ENCODE assay signal across 8 cellular contexts in the genomic region with DNA sequence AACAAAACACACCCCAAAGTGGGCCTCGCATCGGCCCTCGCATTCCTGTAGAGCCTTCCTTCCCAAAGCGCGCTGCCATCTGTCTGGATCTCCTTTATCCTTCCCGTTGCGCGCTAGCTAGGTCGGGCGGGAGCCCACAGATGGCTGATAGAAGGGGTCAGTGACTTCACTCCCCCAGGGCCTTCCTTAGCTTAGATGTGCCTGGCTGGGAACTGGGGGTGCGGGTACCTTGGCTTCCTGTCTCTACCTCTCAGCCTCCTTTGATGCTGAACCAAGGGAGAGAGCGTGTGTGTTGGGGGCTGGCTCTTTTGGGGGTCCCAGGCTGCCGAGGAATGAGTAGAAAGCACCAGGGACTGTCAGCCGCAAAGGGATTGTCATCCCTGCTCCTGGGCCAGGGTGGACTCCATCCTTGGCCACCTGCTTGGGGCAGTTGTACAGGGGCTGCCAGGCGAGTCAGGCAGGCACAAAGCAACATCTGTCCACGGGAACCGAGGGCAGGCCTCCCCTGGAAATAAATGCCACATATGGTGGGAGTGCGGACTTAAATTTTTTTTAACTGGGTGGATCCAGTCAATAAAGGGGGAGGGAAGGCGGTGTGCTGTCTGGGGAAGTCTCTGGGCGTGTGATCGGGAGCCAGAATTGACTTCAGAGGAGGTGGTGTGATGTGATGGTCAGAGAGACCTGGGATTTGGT. TPM values are rescaled to one million over a fixed set of nuclear protein-coding genes. Genes with fewer than 3 reads are reported as not detected.
DNase-seq lines count a peak whose midpoint lies in the region; ATAC-seq and TF ChIP-seq lines count a peak whose summit lies in the region.

No MANE protein-coding gene starts in this region.

- H3K27ac ChIP-seq in angular gyrus (ENCODE audit: low read depth, low read length) (peak overlapping the region; percentile 72), left lung (peak overlapping the region; percentile 57 to 61), tibial artery (peak overlapping the region; percentile 90 to 93)

- H3K27me3 ChIP-seq in left lung (peaks cover 0 to 14% of the 10 kb centered on the region in 2 donors), tibial artery (no peaks in the 10 kb centered on the region)

- H3K9me3 ChIP-seq in left lung (no peaks in the 10 kb centered on the region), tibial artery (no peaks in the 10 kb centered on the region)

- no peak for DNase-seq in stimulated activated naive CD8-positive, alpha-beta T cell treated with anti-CD3 and anti-CD28 coated beads, Interleukin-15, Interleukin-2, amounts not matched to agents 100 U/mL and 50 U/mL, for 24 hours
- DNase-seq in left lung (peak in 1 of 2 donors; percentile 65), tibial artery (no peak), NCI-H2196 treated with DMSO at 0.1 percent for 48 hours (lab: John Stamatoyannopoulos, UW; ENCODE audit: unreplicated experiment) (no peak), A172 (ENCODE audit: low spot score) (no peak)
- DNase-seq in activated CD4-positive, alpha-beta T cell treated with anti-CD3 and anti-CD28 coated beads, Interleukin-2, amount 50 U/mL, for 1 hour, result no peak

- H3K9me3 Mint-ChIP-seq in stimulated activated naive CD8-positive, alpha-beta T cell treated with anti-CD3 and anti-CD28 coated beads, Interleukin-15, Interleukin-2, amounts not matched to agents 100 ng/mL and 50 ng/mL, for 24 hours, result no peaks in the 10 kb centered on the region

- no peaks in the 10 kb centered on the region for H3K36me3 ChIP-seq in left lung
- no peaks in the 10 kb centered on the region for H3K36me3 ChIP-seq in tibial artery

- peaks cover 18% of the 10 kb centered on the region for H3K27me3 Mint-ChIP-seq in stimulated activated naive CD8-positive, alpha-beta T cell treated with anti-CD3 and anti-CD28 coated beads, Interleukin-15, Interleukin-2, amounts not matched to agents 100 ng/mL and 50 ng/mL, for 24 hours

- H3K27ac Mint-ChIP-seq in stimulated activated naive CD8-positive, alpha-beta T cell treated with anti-CD3 and anti-CD28 coated beads, Interleukin-15, Interleukin-2, amounts not matched to agents 100 ng/mL and 50 ng/mL, for 24 hours, result peak overlapping the region; percentile 91

- intact Hi-C loops in left lung (cut with DNase I), result loop anchor here in 1 of 2 donors (10.0 kb wide), 1 partner anchor 97 kb away; no protein-coding TSS in a partner anchor
- intact Hi-C loops in tibial artery (cut with DNase I; ENCODE audit: low total_unique reads), result loop anchor here (5.0 to 10.0 kb wide), 2 partner anchors 47 to 455 kb away; a partner anchor contains a TSS

- H3K36me3 Mint-ChIP-seq in stimulated activated naive CD8-positive, alpha-beta T cell treated with anti-CD3 and anti-CD28 coated beads, Interleukin-15, Interleukin-2, amounts not matched to agents 100 ng/mL and 50 ng/mL, for 24 hours (ENCODE audit: low read depth), result peaks cover 8% of the 10 kb centered on the region

- TF ChIP-seq CTCF in left lung (IDR thresholded peaks at IDR 0.05) (no peak), tibial artery (IDR thresholded peaks at IDR 0.05) (no peak)

- H3K4me1 Mint-ChIP-seq in stimulated activated naive CD8-positive, alpha-beta T cell treated with anti-CD3 and anti-CD28 coated beads, Interleukin-15, Interleukin-2, amounts not matched to agents 100 ng/mL and 50 ng/mL, for 24 hours (ENCODE audit: low read depth), result peaks cover 66% of the 10 kb centered on the region

- H3K4me1 ChIP-seq in left lung (peaks cover 23 to 56% of the 10 kb centered on the region in 2 donors), tibial artery (peaks cover 0 to 33% (median 27%) of the 10 kb centered on the region in 4 donors)

- H3K4me3 ChIP-seq in left lung, result peak overlapping the region; percentile 71 to 75
- peak overlapping the region; percentile 76 to 93 for H3K4me3 ChIP-seq in tibial artery

- H3K4me3 Mint-ChIP-seq in stimulated activated naive CD8-positive, alpha-beta T cell treated with anti-CD3 and anti-CD28 coated beads, Interleukin-15, Interleukin-2, amounts not matched to agents 100 ng/mL and 50 ng/mL, for 24 hours, result peak overlapping the region; percentile 93

- no peak for ATAC-seq in stimulated activated naive CD8-positive, alpha-beta T cell treated with anti-CD3 and anti-CD28 coated beads, Interleukin-15, Interleukin-2, amounts not matched to agents 100 U/mL and 50 U/mL, for 24 hours
- no peak for ATAC-seq in left lung

RNA-seq across cellular contexts. Expression of a gene that starts 1.9 kb away (rescaled TPM):
- total RNA-seq in left lung, result 10 to 100 TPM; 30.9 to 33.1 TPM
- 5.2 and 7.2 TPM in 2 replicates for total RNA-seq in A172 (2014; rRNA removed; shearing (Covaris generic))
